ENCODE assay signal across 8 cellular contexts in the genomic region with DNA sequence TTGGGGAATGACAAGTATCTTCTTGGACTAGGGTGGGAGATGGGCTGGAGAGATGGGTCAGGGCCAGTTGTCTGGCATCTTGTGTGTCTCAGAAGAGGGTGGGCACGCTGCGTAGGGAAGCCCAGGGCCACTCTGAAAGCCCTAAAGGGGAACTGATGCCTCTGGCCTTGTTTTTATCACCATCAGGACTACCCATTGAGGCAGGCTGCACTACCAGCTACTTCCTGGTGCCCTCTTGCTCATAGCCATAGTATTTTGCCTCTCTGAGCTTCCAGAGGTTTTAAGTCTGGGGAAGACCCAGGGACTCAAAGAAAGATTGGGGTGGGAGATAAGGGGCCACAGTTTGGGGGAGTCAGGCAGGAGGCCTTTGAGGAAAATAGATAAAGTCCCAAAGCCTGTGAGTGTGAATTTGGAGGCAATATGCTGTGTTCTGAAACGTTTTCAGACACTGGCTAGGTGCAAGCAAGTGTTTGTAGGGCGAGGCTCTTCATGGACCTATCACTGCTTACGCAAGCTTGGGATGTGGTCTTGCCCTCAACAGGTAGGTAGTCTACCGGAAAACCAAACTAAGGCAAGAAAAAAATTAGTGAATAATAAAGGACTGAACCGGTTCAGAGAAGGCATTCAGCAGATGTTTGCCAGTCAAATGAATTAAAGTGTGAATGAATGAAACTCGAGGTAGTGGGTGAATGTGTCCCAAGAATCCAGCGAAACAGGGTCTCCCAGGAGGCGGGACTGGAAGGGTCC. TPM values are rescaled to one million over a fixed set of nuclear protein-coding genes. Genes with fewer than 3 reads are reported as not detected.
DNase-seq lines count a peak whose midpoint lies in the region; ATAC-seq and TF ChIP-seq lines count a peak whose summit lies in the region.

No MANE protein-coding gene starts in this region.

- 79% methylated on average over 10 of the region's 10 CpGs for WGBS in smooth muscle cell (ENCODE audit: low lambda C conversion rate)

- peaks cover 0 to 25% of the 10 kb centered on the region in 2 donors for H3K4me1 ChIP-seq in right atrium auricular region
- H3K4me1 ChIP-seq in smooth muscle cell (ENCODE audit: low read depth): peaks cover 13% of the 10 kb centered on the region

- no peak overlapping the region for H3K27ac ChIP-seq in WERI-Rb-1
- peak overlapping the region; percentile 73 to 75 for H3K27ac ChIP-seq in right atrium auricular region
- H3K27ac ChIP-seq in smooth muscle cell (ENCODE audit: low read depth): no peak overlapping the region

- no peaks in the 10 kb centered on the region for H4K20me1 ChIP-seq in smooth muscle cell (ENCODE audit: low read depth)

- H3K9me3 ChIP-seq in WERI-Rb-1 (ENCODE audit: severe bottlenecking): no peaks in the 10 kb centered on the region
- H3K9me3 ChIP-seq in right atrium auricular region: no peaks in the 10 kb centered on the region
- H3K9me3 ChIP-seq in smooth muscle cell (replicated peaks; ENCODE audit: low read depth): no peaks in the 10 kb centered on the region

- no peak overlapping the region for H3K9ac ChIP-seq in smooth muscle cell (ENCODE audit: low read depth)

- TF ChIP-seq CTCF in WERI-Rb-1 (IDR thresholded peaks at IDR 0.05; ENCODE audit: low read depth, low read length) (no peak), right atrium auricular region (IDR thresholded peaks at IDR 0.05) (no peak), smooth muscle cell (IDR thresholded peaks at IDR 0.05; ENCODE audit: borderline replicate concordance, insufficient read depth, poor library complexity, severe bottlenecking) (no peak)

- peak overlapping the region; percentile 96 for H3K4me2 ChIP-seq in smooth muscle cell

- H3K79me2 ChIP-seq in smooth muscle cell (ENCODE audit: low read depth): no peaks in the 10 kb centered on the region

- no peaks in the 10 kb centered on the region for H3F3A ChIP-seq in smooth muscle cell (ENCODE audit: low read depth)

- H2AFZ ChIP-seq in smooth muscle cell (ENCODE audit: low read depth): peak overlapping the region; percentile 20

- no peak for ATAC-seq in HG02840 (IDR thresholded peaks at IDR 0.05; ENCODE audit: low FRiP score, unreplicated experiment)

- DNase-seq in H7: no peak
- DNase-seq in WERI-Rb-1: no peak
- no peak for DNase-seq in right atrium auricular region (ENCODE audit: low spot score)
- DNase-seq in smooth muscle cell (lab: John Stamatoyannopoulos, UW; ENCODE audit: unreplicated experiment): no peak
- DNase-seq in occipital lobe (lab: John Stamatoyannopoulos, UW): no peak
- DNase-seq in RKO (ENCODE audit: low spot score): no peak
- no peak for DNase-seq in A172 (ENCODE audit: low spot score)

- H3K4me3 ChIP-seq in H7 (ENCODE audit: insufficient read depth, low read depth, low read length): peak overlapping the region; percentile 64; the same call in 1 of the 2 replicates
- H3K4me3 ChIP-seq in WERI-Rb-1 (ENCODE audit: low read depth, low read length): peak overlapping the region; percentile 48
- peak overlapping the region; percentile 58 to 76 for H3K4me3 ChIP-seq in right atrium auricular region
- H3K4me3 ChIP-seq in smooth muscle cell: peak overlapping the region; percentile 73

- H3K36me3 ChIP-seq in H7 (replicated peaks; ENCODE audit: control insufficient read depth, insufficient read depth, low read length) (no peaks in the 10 kb centered on the region), WERI-Rb-1 (no peaks in the 10 kb centered on the region), right atrium auricular region (no peaks in the 10 kb centered on the region), smooth muscle cell (ENCODE audit: low read depth) (no peaks in the 10 kb centered on the region)

- H3K27me3 ChIP-seq in H7 (ENCODE audit: control insufficient read depth, insufficient read depth, low read length) (peaks cover 36% of the 10 kb centered on the region), WERI-Rb-1 (ENCODE audit: insufficient read depth, low read depth, severe bottlenecking) (no peaks in the 10 kb centered on the region), right atrium auricular region (no peaks in the 10 kb centered on the region), smooth muscle cell (ENCODE audit: low read depth) (no peaks in the 10 kb centered on the region)

RNA-seq across cellular contexts. Expression of a gene that starts 0.7 kb away (rescaled TPM):
- total RNA-seq in H7 (2014; rRNA removed; shearing (Covaris generic)): 0.07 and 0.35 TPM in 2 replicates
- total RNA-seq in right atrium auricular region (10 to 100 TPM in 1 of 2 donors, 1 to 10 TPM in 1; 3.0 to 13.6 TPM), smooth muscle cell (5.1 and 7.9 TPM in 2 replicates), occipital lobe (2.2 TPM)
- polyA plus RNA-seq in smooth muscle cell: 3.9 and 5.2 TPM in 2 replicates
- not detected in 2 replicates for total RNA-seq in A172 (2014; rRNA removed; shearing (Covaris generic))

RNA-seq across cellular contexts. Expression of a gene that starts 43.8 kb away (rescaled TPM):
- total RNA-seq in H7 (2014; rRNA removed; shearing (Covaris generic)): not detected in 2 replicates
- 1,000 to 10,000 TPM; 3,895 to 5,829 TPM for total RNA-seq in right atrium auricular region
- total RNA-seq in smooth muscle cell: 6.5 and 8.3 TPM in 2 replicates
- polyA plus RNA-seq in smooth muscle cell: 6.5 and 7.7 TPM in 2 replicates
- 4.2 TPM for total RNA-seq in occipital lobe
- not detected in 2 replicates for total RNA-seq in A172 (2014; rRNA removed; shearing (Covaris generic))

Comparison
In these comparisons a context has a peak if more than half of its experiments do, and no peak if none do; other contexts are left out.
1. H3K27ac ChIP-seq: peak in right atrium auricular region (2 of 2); none in WERI-Rb-1 (single experiment) and smooth muscle cell (single experiment).
2. RNA of a gene that starts 43.8 kb away (total RNA-seq): 3,895 to 5,829 TPM in right atrium auricular region; 6.5 to 8.3 TPM in smooth muscle cell, 4.2 TPM in occipital lobe (single experiment), not detected in H7 and not detected in A172; every median in the first group is over 100 times any median in the second.
3. Peak in every context shown above with its lines, with median percentiles within 50 percentile points of each other: H3K4me3 ChIP-seq.